ENCODE assay signal across 13 cellular contexts in genomic region chr5:109844148-109844547, GRCh38.
DNase-seq lines count a peak whose midpoint lies in the region; ATAC-seq and TF ChIP-seq lines count a peak whose summit lies in the region.
"Had no signal": no experiment of that assay in that cellular context is flagged by ENCODE, and none has a peak within 500 bp of the region (broad histone marks: within the 10 kb centered on the region; RNA-seq: fewer than 3 reads in every experiment).

No MANE protein-coding gene starts in this region.

- DNase-seq in left ventricle myocardium inferior (no peak), Right ventricle myocardium inferior (ENCODE audit: missing footprints) (no peak), RWPE1 (ENCODE audit: low spot score) (peak; percentile 21), fibroblast of mammary gland (ENCODE audit: low read depth) (peak; percentile 31), tibial artery (no peak), NOMO-1 treated with dmso at 0.1 percent for 144 hours (lab: John Stamatoyannopoulos, UW; ENCODE audit: unreplicated experiment) (no peak)
- no peak for DNase-seq in CD8-positive, alpha-beta memory T cell
- DNase-seq: activated T-cell treated with anti-CD3 and anti-CD28 coated beads, Interleukin-2, amount 50 U/mL, for 4 hours; NCI-H2107 had no signal

- no peak overlapping the region for H3K4me3 Mint-ChIP-seq in CD8-positive, alpha-beta memory T cell
- H3K4me3 Mint-ChIP-seq: activated T-cell treated with anti-CD3 and anti-CD28 coated beads, Interleukin-2, amount 50 U/mL, for 4 hours; IgD-negative memory B cell had no signal

- POLR2A ChIA-PET in RWPE1 (lab: Yijun Ruan, JAX; ENCODE audit: low non-redundant PET) = no interaction called here
- POLR2A ChIA-PET in CD8-positive, alpha-beta memory T cell (lab: Charles Lee) = interaction anchor here (0.6 kb wide), 1 partner anchor 234 kb away, joined by 5 read pairs; no protein-coding TSS in a partner anchor

- H3K27ac ChIP-seq in left ventricle myocardium inferior (replicated peaks) = no peak overlapping the region
- H3K27ac ChIP-seq in RWPE1 = no peak overlapping the region
- H3K27ac ChIP-seq in CD8-positive, alpha-beta memory T cell (ENCODE audit: low read depth, low read length) = no peak overlapping the region
- no peak overlapping the region for H3K27ac ChIP-seq in tibial artery
- H3K27ac ChIP-seq: BLaER1, right atrium auricular region had no signal

- H3K4me1 Mint-ChIP-seq in CD8-positive, alpha-beta memory T cell = peaks cover 31 to 49% (median 32%) of the 10 kb centered on the region in 3 donors
- H3K4me1 Mint-ChIP-seq: IgD-negative memory B cell had no signal

- H3K4me3 ChIP-seq in left ventricle myocardium inferior (no peak overlapping the region), fibroblast of mammary gland (ENCODE audit: control insufficient read depth, low read depth, low read length) (no peak overlapping the region), tibial artery (no peak overlapping the region)
- no peak overlapping the region for H3K4me3 ChIP-seq in CD8-positive, alpha-beta memory T cell (ENCODE audit: low read length)
- H3K4me3 ChIP-seq: BLaER1, right atrium auricular region had no signal

- H3K36me3 ChIP-seq in left ventricle myocardium inferior (peaks cover 48% of the 10 kb centered on the region), tibial artery (peaks cover 50 to 63% (median 57%) of the 10 kb centered on the region in 3 donors)
- peaks cover 26% of the 10 kb centered on the region for H3K36me3 ChIP-seq in CD8-positive, alpha-beta memory T cell (ENCODE audit: insufficient read depth, low read length)

- H3K4me1 ChIP-seq in left ventricle myocardium inferior (no peaks in the 10 kb centered on the region), tibial artery (no peaks in the 10 kb centered on the region)
- peaks cover 27% of the 10 kb centered on the region for H3K4me1 ChIP-seq in CD8-positive, alpha-beta memory T cell (ENCODE audit: insufficient read depth, low read length)
- H3K4me1 ChIP-seq: BLaER1, right atrium auricular region had no signal

- CTCF ChIA-PET in RWPE1 (lab: Yijun Ruan, JAX) = interaction anchor here (0.6 to 0.7 kb wide), 4 partner anchors 8 to 1187 kb away, joined by 3 to 4 read pairs (median 4); no protein-coding TSS in a partner anchor
- CTCF ChIA-PET in CD8-positive, alpha-beta memory T cell (lab: Charles Lee) = interaction anchor here (1.4 kb wide), 1 partner anchor 19 kb away, joined by 3 read pairs; no protein-coding TSS in a partner anchor

- no peaks in the 10 kb centered on the region for H3K27me3 ChIP-seq in left ventricle myocardium inferior (ENCODE audit: low read depth)
- no peaks in the 10 kb centered on the region for H3K27me3 ChIP-seq in CD8-positive, alpha-beta memory T cell (ENCODE audit: insufficient read depth, low read length, poor library complexity, severe bottlenecking)
- no peaks in the 10 kb centered on the region for H3K27me3 ChIP-seq in tibial artery
- H3K27me3 ChIP-seq: BLaER1, right atrium auricular region had no signal

- TF ChIP-seq CTCF in left ventricle myocardium inferior (IDR thresholded peaks at IDR 0.05; ENCODE audit: borderline replicate concordance) (peak; percentile 25), RWPE1 (conservative IDR thresholded peaks at IDR 0.05; ENCODE audit: low read depth) (peak; percentile 17; the same call in 1 of the 2 replicates), fibroblast of mammary gland (conservative IDR thresholded peaks at IDR 0.05; ENCODE audit: control insufficient read depth, insufficient read depth, low read depth, low read length) (peak; percentile 35), tibial artery (IDR thresholded peaks at IDR 0.05) (no peak)

- peaks cover 50 to 85% (median 70%) of the 10 kb centered on the region in 3 donors for H3K36me3 Mint-ChIP-seq in CD8-positive, alpha-beta memory T cell

- H3K27ac Mint-ChIP-seq in CD8-positive, alpha-beta memory T cell = no peak overlapping the region
- H3K27ac Mint-ChIP-seq: IgD-negative memory B cell had no signal

- H3K9me3 ChIP-seq in left ventricle myocardium inferior (replicated peaks) (no peaks in the 10 kb centered on the region), tibial artery (no peaks in the 10 kb centered on the region)
- no peaks in the 10 kb centered on the region for H3K9me3 ChIP-seq in CD8-positive, alpha-beta memory T cell (ENCODE audit: low read length)
- H3K9me3 ChIP-seq: right atrium auricular region had no signal

- no peak for ATAC-seq in Right ventricle myocardium inferior
- ATAC-seq in HG02938 (IDR thresholded peaks at IDR 0.05; ENCODE audit: unreplicated experiment) = no peak
- ATAC-seq: activated T-cell treated with anti-CD3 and anti-CD28 coated beads, Interleukin-2, amount 50 U/mL, for 4 hours had no signal

- no peaks in the 10 kb centered on the region for H3K27me3 Mint-ChIP-seq in CD8-positive, alpha-beta memory T cell
- H3K27me3 Mint-ChIP-seq: IgD-negative memory B cell had no signal

- H3K9me3 Mint-ChIP-seq in CD8-positive, alpha-beta memory T cell = no peaks in the 10 kb centered on the region
- H3K9me3 Mint-ChIP-seq: IgD-negative memory B cell had no signal

- intact Hi-C loops in left ventricle myocardium inferior (cut with micrococcal nuclease) (no loop called here), Right ventricle myocardium inferior (cut with DNase I) (no loop called here), tibial artery (cut with DNase I; ENCODE audit: low total_unique reads) (no loop called here)

Comparison
In these comparisons a context has a peak if more than half of its experiments do, and no peak if none do; other contexts are left out.
1. DNase-seq: peak in RWPE1 (single experiment) and fibroblast of mammary gland (single experiment); none in left ventricle myocardium inferior (single experiment), Right ventricle myocardium inferior (single experiment), CD8-positive, alpha-beta memory T cell (0 of 5), tibial artery (0 of 2) and NOMO-1 treated with dmso at 0.1 percent for 144 hours (single experiment).
2. CTCF ChIP-seq: peak in left ventricle myocardium inferior (single experiment), RWPE1 (single experiment) and fibroblast of mammary gland (single experiment); none in tibial artery (0 of 2).